Comparison of ENCODE assay signal across 1 cellular context in the genomic region with DNA sequence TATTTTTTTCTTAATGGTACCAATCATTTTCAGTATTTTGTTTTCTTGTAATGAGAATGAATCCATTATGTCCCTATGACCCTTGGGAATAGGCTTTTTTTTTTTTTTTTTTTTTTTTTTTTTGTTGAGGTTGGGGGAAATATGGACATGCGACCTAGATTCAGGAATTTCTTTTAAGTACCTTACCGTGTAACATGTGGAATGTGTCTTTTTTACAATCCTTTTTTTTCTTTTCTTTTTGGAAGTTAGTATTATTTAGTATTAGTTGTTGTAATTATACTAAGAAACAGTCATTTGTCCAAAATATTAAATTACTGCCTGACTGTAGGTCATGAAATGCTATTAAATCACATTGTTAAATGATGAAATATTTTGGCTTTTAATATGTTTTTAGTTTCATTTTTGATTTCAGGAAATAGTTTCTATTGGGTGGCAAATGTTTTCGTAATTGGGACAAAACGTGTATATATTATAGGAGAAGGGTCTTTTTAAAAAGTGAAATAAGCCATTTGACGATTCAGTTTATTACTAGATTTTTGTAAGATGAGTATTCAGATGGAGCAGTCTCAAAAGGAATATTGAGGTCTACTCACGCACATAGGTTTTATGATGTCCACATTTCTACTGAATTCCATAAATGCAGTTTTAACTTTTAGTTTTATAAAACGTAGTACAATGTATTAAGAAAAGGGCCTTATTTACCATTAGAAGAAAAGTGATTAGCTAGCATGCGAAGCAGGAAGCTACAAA.
TF ChIP-seq lines count a peak whose summit lies in the region.

No MANE protein-coding gene starts in this region.

TF ChIP-seq in HEK293, 187 proteins besides CTCF, POLR2A, EP300 and RAD21 (continued from another document):
- TF ChIP-seq, protein P1, sequence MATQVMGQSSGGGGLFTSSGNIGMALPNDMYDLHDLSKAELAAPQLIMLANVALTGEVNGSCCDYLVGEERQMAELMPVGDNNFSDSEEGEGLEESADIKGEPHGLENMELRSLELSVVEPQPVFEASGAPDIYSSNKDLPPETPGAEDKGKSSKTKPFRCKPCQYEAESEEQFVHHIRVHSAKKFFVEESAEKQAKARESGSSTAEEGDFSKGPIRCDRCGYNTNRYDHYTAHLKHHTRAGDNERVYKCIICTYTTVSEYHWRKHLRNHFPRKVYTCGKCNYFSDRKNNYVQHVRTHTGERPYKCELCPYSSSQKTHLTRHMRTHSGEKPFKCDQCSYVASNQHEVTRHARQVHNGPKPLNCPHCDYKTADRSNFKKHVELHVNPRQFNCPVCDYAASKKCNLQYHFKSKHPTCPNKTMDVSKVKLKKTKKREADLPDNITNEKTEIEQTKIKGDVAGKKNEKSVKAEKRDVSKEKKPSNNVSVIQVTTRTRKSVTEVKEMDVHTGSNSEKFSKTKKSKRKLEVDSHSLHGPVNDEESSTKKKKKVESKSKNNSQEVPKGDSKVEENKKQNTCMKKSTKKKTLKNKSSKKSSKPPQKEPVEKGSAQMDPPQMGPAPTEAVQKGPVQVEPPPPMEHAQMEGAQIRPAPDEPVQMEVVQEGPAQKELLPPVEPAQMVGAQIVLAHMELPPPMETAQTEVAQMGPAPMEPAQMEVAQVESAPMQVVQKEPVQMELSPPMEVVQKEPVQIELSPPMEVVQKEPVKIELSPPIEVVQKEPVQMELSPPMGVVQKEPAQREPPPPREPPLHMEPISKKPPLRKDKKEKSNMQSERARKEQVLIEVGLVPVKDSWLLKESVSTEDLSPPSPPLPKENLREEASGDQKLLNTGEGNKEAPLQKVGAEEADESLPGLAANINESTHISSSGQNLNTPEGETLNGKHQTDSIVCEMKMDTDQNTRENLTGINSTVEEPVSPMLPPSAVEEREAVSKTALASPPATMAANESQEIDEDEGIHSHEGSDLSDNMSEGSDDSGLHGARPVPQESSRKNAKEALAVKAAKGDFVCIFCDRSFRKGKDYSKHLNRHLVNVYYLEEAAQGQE (tag by site-specific recombination; IDR thresholded peaks at IDR 0.05), result no peak
- TF ChIP-seq ZNF561 (tag by site-specific recombination; IDR thresholded peaks at IDR 0.05; ENCODE audit: borderline replicate concordance), result no peak
- TF ChIP-seq, protein P2, sequence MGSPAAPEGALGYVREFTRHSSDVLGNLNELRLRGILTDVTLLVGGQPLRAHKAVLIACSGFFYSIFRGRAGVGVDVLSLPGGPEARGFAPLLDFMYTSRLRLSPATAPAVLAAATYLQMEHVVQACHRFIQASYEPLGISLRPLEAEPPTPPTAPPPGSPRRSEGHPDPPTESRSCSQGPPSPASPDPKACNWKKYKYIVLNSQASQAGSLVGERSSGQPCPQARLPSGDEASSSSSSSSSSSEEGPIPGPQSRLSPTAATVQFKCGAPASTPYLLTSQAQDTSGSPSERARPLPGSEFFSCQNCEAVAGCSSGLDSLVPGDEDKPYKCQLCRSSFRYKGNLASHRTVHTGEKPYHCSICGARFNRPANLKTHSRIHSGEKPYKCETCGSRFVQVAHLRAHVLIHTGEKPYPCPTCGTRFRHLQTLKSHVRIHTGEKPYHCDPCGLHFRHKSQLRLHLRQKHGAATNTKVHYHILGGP (tag by site-specific recombination; IDR thresholded peaks at IDR 0.05), result no peak
